ENCODE assay signal across 20 cellular contexts in genomic region chr11:121547574-121547973, GRCh38.
A peak's percentile ranks its signal among the peaks of the same experiment; 100 is the strongest.
DNase-seq lines count a peak whose midpoint lies in the region; ATAC-seq and TF ChIP-seq lines count a peak whose summit lies in the region.
"Had no signal": no experiment of that assay in that cellular context is flagged by ENCODE, and none has a peak within 500 bp of the region (broad histone marks: within the 10 kb centered on the region; RNA-seq: fewer than 3 reads in every experiment).

No MANE protein-coding gene starts in this region.

- no peak overlapping the region for H3K4me3 ChIP-seq in CD4-positive, CD25-positive, alpha-beta regulatory T cell (ENCODE audit: low read depth, low read length)
- H3K4me3 ChIP-seq in mucosa of descending colon, result no peak overlapping the region
- no peak overlapping the region for H3K4me3 ChIP-seq in left ventricle myocardium inferior

- peak; percentile 49 for DNase-seq in activated CD4-positive, alpha-beta T cell treated with anti-CD3 and anti-CD28 coated beads, Interleukin-2, amount 10 ng/mL, durations not matched to agents 24 days and 14 days
- DNase-seq in activated CD4-positive, alpha-beta T cell treated with anti-CD3 and anti-CD28 coated beads, Interleukin-2, amount 50 U/mL, for 48 hours, result no peak
- DNase-seq in CD4-positive, CD25-positive, alpha-beta regulatory T cell, result no peak
- DNase-seq in NCI-H1092 (lab: John Stamatoyannopoulos, UW), result peak; percentile 51
- peak in 2 of 3 donors; percentile 40 to 43 for DNase-seq in mucosa of descending colon
- no peak for DNase-seq in putamen (ENCODE audit: low spot score)
- DNase-seq in activated gamma-delta T cell treated with Interleukin-2 at 50 U/mL for 16 hours, result no peak
- DNase-seq in left ventricle myocardium inferior, result no peak
- DNase-seq: 8988T; BE2C; CD8-positive, alpha-beta memory T cell; DMS79; HCEC 1CT; NCI-H1417 treated with DMSO at 0.1 percent for 48 hours; NCI-H1930; NCI-H446; SHP77; SK-N-SH had no signal

- H3K4me1 Mint-ChIP-seq in activated CD4-positive, alpha-beta T cell treated with anti-CD3 and anti-CD28 coated beads, Interleukin-2, amount 10 ng/mL, durations not matched to agents 24 days and 14 days, result peaks cover 24% of the 10 kb centered on the region
- peaks cover 26 to 44% (median 41%) of the 10 kb centered on the region in 4 donors for H3K4me1 Mint-ChIP-seq in CD4-positive, CD25-positive, alpha-beta regulatory T cell

- H3K27me3 Mint-ChIP-seq in activated CD4-positive, alpha-beta T cell treated with anti-CD3 and anti-CD28 coated beads, Interleukin-2, amount 10 ng/mL, durations not matched to agents 24 days and 14 days, result no peaks in the 10 kb centered on the region
- H3K27me3 Mint-ChIP-seq in CD4-positive, CD25-positive, alpha-beta regulatory T cell, result no peaks in the 10 kb centered on the region

- no peak overlapping the region for H3K4me3 Mint-ChIP-seq in activated CD4-positive, alpha-beta T cell treated with anti-CD3 and anti-CD28 coated beads, Interleukin-2, amount 10 ng/mL, durations not matched to agents 24 days and 14 days
- peak overlapping the region in 1 of 4 donors; percentile 22 for H3K4me3 Mint-ChIP-seq in CD4-positive, CD25-positive, alpha-beta regulatory T cell

- no peak overlapping the region for H3K27ac Mint-ChIP-seq in activated CD4-positive, alpha-beta T cell treated with anti-CD3 and anti-CD28 coated beads, Interleukin-2, amount 10 ng/mL, durations not matched to agents 24 days and 14 days
- peak overlapping the region in 2 of 3 donors; percentile 52 to 81 for H3K27ac Mint-ChIP-seq in CD4-positive, CD25-positive, alpha-beta regulatory T cell

- no peaks in the 10 kb centered on the region for H3K27me3 ChIP-seq in CD4-positive, CD25-positive, alpha-beta regulatory T cell (ENCODE audit: control insufficient read depth, insufficient read depth, low read length)
- H3K27me3 ChIP-seq in left ventricle myocardium inferior (ENCODE audit: low read depth), result no peaks in the 10 kb centered on the region
- H3K27me3 ChIP-seq: BE2C had no signal

- ATAC-seq in CD4-positive, CD25-positive, alpha-beta regulatory T cell (ENCODE audit: low read depth in 2 of 2), result no peak
- ATAC-seq in mucosa of descending colon, result peak; percentile 48
- ATAC-seq: Panc1 had no signal

- H3K36me3 Mint-ChIP-seq in activated CD4-positive, alpha-beta T cell treated with anti-CD3 and anti-CD28 coated beads, Interleukin-2, amount 10 ng/mL, durations not matched to agents 24 days and 14 days (ENCODE audit: low read depth), result peaks cover 64% of the 10 kb centered on the region
- H3K36me3 Mint-ChIP-seq in CD4-positive, CD25-positive, alpha-beta regulatory T cell, result peaks cover 64% of the 10 kb centered on the region

- intact Hi-C loops in activated CD4-positive, alpha-beta T cell treated with anti-CD3 and anti-CD28 coated beads, Interleukin-2, amount 10 ng/mL, durations not matched to agents 24 days and 14 days (cut with micrococcal nuclease), result no loop called here
- intact Hi-C loops in mucosa of descending colon (cut with DNase I, micrococcal nuclease), result no loop called here
- intact Hi-C loops in left ventricle myocardium inferior (cut with micrococcal nuclease), result no loop called here

- H3K27ac ChIP-seq in CD4-positive, CD25-positive, alpha-beta regulatory T cell (ENCODE audit: insufficient read depth, low read length, poor library complexity, severe bottlenecking), result no peak overlapping the region
- H3K27ac ChIP-seq in left ventricle myocardium inferior (replicated peaks), result no peak overlapping the region
- H3K27ac ChIP-seq: HL-60 had no signal

- TF ChIP-seq CTCF in mucosa of descending colon (IDR thresholded peaks at IDR 0.05) (no peak), left ventricle myocardium inferior (IDR thresholded peaks at IDR 0.05; ENCODE audit: borderline replicate concordance) (no peak)

- H3K36me3 ChIP-seq in CD4-positive, CD25-positive, alpha-beta regulatory T cell (ENCODE audit: control insufficient read depth, insufficient read depth, low read length), result peaks cover 95% of the 10 kb centered on the region
- no peaks in the 10 kb centered on the region for H3K36me3 ChIP-seq in mucosa of descending colon (ENCODE audit: low read depth)
- H3K36me3 ChIP-seq in left ventricle myocardium inferior, result no peaks in the 10 kb centered on the region
- H3K36me3 ChIP-seq: BE2C had no signal

- H3K9me3 ChIP-seq in CD4-positive, CD25-positive, alpha-beta regulatory T cell (ENCODE audit: control insufficient read depth in 2 of 2, low read length in 2 of 2), result no peaks in the 10 kb centered on the region
- H3K9me3 ChIP-seq in mucosa of descending colon (no peaks in the 10 kb centered on the region), left ventricle myocardium inferior (replicated peaks) (no peaks in the 10 kb centered on the region)
- H3K9me3 ChIP-seq: BE2C, SK-N-SH had no signal

- no peaks in the 10 kb centered on the region for H3K9me3 Mint-ChIP-seq in activated CD4-positive, alpha-beta T cell treated with anti-CD3 and anti-CD28 coated beads, Interleukin-2, amount 10 ng/mL, durations not matched to agents 24 days and 14 days
- peaks cover 0 to 1% (median 0%) of the 10 kb centered on the region in 7 donors for H3K9me3 Mint-ChIP-seq in CD4-positive, CD25-positive, alpha-beta regulatory T cell
- H3K9me3 Mint-ChIP-seq: CD8-positive, alpha-beta memory T cell had no signal

- H3K4me1 ChIP-seq in CD4-positive, CD25-positive, alpha-beta regulatory T cell (ENCODE audit: control insufficient read depth, insufficient read depth, low read length, poor library complexity, severe bottlenecking), result peaks cover 16% of the 10 kb centered on the region
- H3K4me1 ChIP-seq in mucosa of descending colon (ENCODE audit: low read depth) (no peaks in the 10 kb centered on the region), left ventricle myocardium inferior (no peaks in the 10 kb centered on the region)
- H3K4me1 ChIP-seq: BE2C had no signal

Comparison
In these comparisons a context has a peak if more than half of its experiments do, and no peak if none do; other contexts are left out.
1. DNase-seq: peak in activated CD4-positive, alpha-beta T cell treated with anti-CD3 and anti-CD28 coated beads, Interleukin-2, amount 10 ng/mL, durations not matched to agents 24 days and 14 days (single experiment), NCI-H1092 (single experiment) and mucosa of descending colon (2 of 3); none in activated CD4-positive, alpha-beta T cell treated with anti-CD3 and anti-CD28 coated beads, Interleukin-2, amount 50 U/mL, for 48 hours (0 of 2), CD4-positive, CD25-positive, alpha-beta regulatory T cell (0 of 3), putamen (single experiment), activated gamma-delta T cell treated with Interleukin-2 at 50 U/mL for 16 hours (single experiment) and left ventricle myocardium inferior (single experiment).